11 cellular contexts compared by ENCODE assay signal in genomic region chr22:28909375-28909774, GRCh38. TPM values are rescaled to one million over a fixed set of nuclear protein-coding genes. Genes with fewer than 3 reads are reported as not detected.
DNase-seq lines count a peak whose midpoint lies in the region; ATAC-seq, FAIRE-seq and TF ChIP-seq lines count a peak whose summit lies in the region.
"Had no signal": no experiment of that assay in that cellular context is flagged by ENCODE, and none has a peak within 500 bp of the region (broad histone marks: within the 10 kb centered on the region; RNA-seq: fewer than 3 reads in every experiment).

No MANE protein-coding gene starts in this region.

- peak overlapping the region; percentile 43; the same call in 1 of the 3 replicates for H3K27ac ChIP-seq in K562 (ENCODE audit: extremely low read depth, low read depth, low read length)
- H3K27ac ChIP-seq: esophagus muscularis mucosa, SJSA1 had no signal

- no peaks in the 10 kb centered on the region for H3K9me1 ChIP-seq in K562 (ENCODE audit: control insufficient read depth, insufficient read depth, low read length)

- peaks cover 31% of the 10 kb centered on the region for H3K4me1 Mint-ChIP-seq in activated CD4-positive, alpha-beta T cell treated with anti-CD3 and anti-CD28 coated beads, Interleukin-2, amount 10 ng/mL, durations not matched to agents 7 days and 5 days

- peak; percentile 20; the same call in 1 of the 2 replicates for TF ChIP-seq EP300 in K562 (IDR thresholded peaks at IDR 0.05; ENCODE audit: low read length)

- peaks cover 3% of the 10 kb centered on the region in 2 experiments; a peak in 2 of 5 replicates for H3K4me1 ChIP-seq in K562 (replicated peaks in 1 of 2; ENCODE audit: control insufficient read depth in 2 of 2, insufficient read depth in 2 of 2, low read length in 2 of 2)

- peaks cover 53% of the 10 kb centered on the region for H3K27me3 Mint-ChIP-seq in activated CD4-positive, alpha-beta T cell treated with anti-CD3 and anti-CD28 coated beads, Interleukin-2, amount 10 ng/mL, durations not matched to agents 7 days and 5 days

- no peaks in the 10 kb centered on the region for H3K36me3 Mint-ChIP-seq in activated CD4-positive, alpha-beta T cell treated with anti-CD3 and anti-CD28 coated beads, Interleukin-2, amount 10 ng/mL, durations not matched to agents 7 days and 5 days (ENCODE audit: low read depth)

- H3K9me3 ChIP-seq in K562 (replicated peaks; ENCODE audit: control insufficient read depth, insufficient read depth, low read depth, low read length): no peaks in the 10 kb centered on the region
- H3K9me3 ChIP-seq: esophagus muscularis mucosa, SJSA1 had no signal

- in situ Hi-C loops in GM13977 (cut with MboI; ENCODE audit: low pct_unique_long_range_greater_than_20kb, low sequenced_read_pairs, unreplicated experiment): no loop called here
- in situ Hi-C loops in K562 (cut with MboI): no loop called here

- H3K27ac Mint-ChIP-seq in activated CD4-positive, alpha-beta T cell treated with anti-CD3 and anti-CD28 coated beads, Interleukin-2, amount 10 ng/mL, durations not matched to agents 7 days and 5 days: no peak overlapping the region

- no peaks in the 10 kb centered on the region for H3K36me3 ChIP-seq in K562 (ENCODE audit: control insufficient read depth, insufficient read depth, low read length)
- H3K36me3 ChIP-seq: esophagus muscularis mucosa, SJSA1 had no signal

- ATAC-seq in K562: peak; percentile 60
- no peak for ATAC-seq in HG03095 (IDR thresholded peaks at IDR 0.05; ENCODE audit: unreplicated experiment)
- ATAC-seq in HG03378 (IDR thresholded peaks at IDR 0.05; ENCODE audit: unreplicated experiment): no peak

- H3K9me3 Mint-ChIP-seq in activated CD4-positive, alpha-beta T cell treated with anti-CD3 and anti-CD28 coated beads, Interleukin-2, amount 10 ng/mL, durations not matched to agents 7 days and 5 days: no peaks in the 10 kb centered on the region

- 9% methylated on average over 3 of the region's 5 CpGs for WGBS in K562 (ENCODE audit: insufficient coverage, low coverage, missing lambda C conversion rate)

- no peak for TF ChIP-seq RAD21 in K562 (CRISPR knock-in tag; conservative IDR thresholded peaks at IDR 0.05 in 1 of 2, IDR thresholded peaks at IDR 0.05 in 1 of 2)

- no peak overlapping the region for H3K4me2 ChIP-seq in K562 (ENCODE audit: insufficient read depth, low read length)

- peak; percentile 73 for FAIRE-seq in K562 (lab: Jason Lieb, UNC)

- H2AFZ ChIP-seq in K562 (ENCODE audit: low read depth, low read length): no peak overlapping the region

- POLR2A ChIA-PET in activated CD4-positive, alpha-beta T cell treated with anti-CD3 and anti-CD28 coated beads, Interleukin-2, amount 10 ng/mL, durations not matched to agents 7 days and 5 days (lab: Charles Lee): interaction anchor here (0.6 kb wide), 1 partner anchor 119 kb away, joined by 4 read pairs; no protein-coding TSS in a partner anchor
- POLR2A ChIA-PET in K562 (lab: Yijun Ruan, JAX): interaction anchor here (0.6 to 2.4 kb wide), 5 partner anchors 11 to 1432 kb away, joined by 3 to 8 read pairs (median 3); partner anchors contain the start of gene KREMEN1

- TF ChIP-seq CTCF in GM13977 (IDR thresholded peaks at IDR 0.05; ENCODE audit: extremely low read depth, insufficient read depth, missing control alignments): no peak
- no peak for TF ChIP-seq CTCF in K562 (IDR thresholded peaks at IDR 0.05 in 2 of 3, conservative IDR thresholded peaks at IDR 0.05 in 1 of 3; ENCODE audit: insufficient read depth in 2 of 3, low read depth in 1 of 3, low read length in 3 of 3)

- TF ChIP-seq POLR2A in K562 (conservative IDR thresholded peaks at IDR 0.05): no peak

- no peak overlapping the region; a peak in 1 of 4 replicates for H3K9ac ChIP-seq in K562 (ENCODE audit: insufficient read depth in 1 of 2, low read depth in 2 of 2, low read length in 2 of 2)

- H4K20me1 ChIP-seq in K562 (replicated peaks; ENCODE audit: control insufficient read depth, insufficient read depth, low read length): peaks cover 8% of the 10 kb centered on the region; the same call in 1 of the 2 replicates

- no peak overlapping the region for H3K4me3 Mint-ChIP-seq in activated CD4-positive, alpha-beta T cell treated with anti-CD3 and anti-CD28 coated beads, Interleukin-2, amount 10 ng/mL, durations not matched to agents 7 days and 5 days

- DNase-seq in GM13977 (ENCODE audit: low spot score) (peak; percentile 42), K562 (ENCODE audit: extremely low read depth in 1 of 4, low spot score in 3 of 4) (peak; percentile 22 to 49 (median 25)), NCI-H82 treated with DMSO at 0.1 percent for 48 hours (lab: John Stamatoyannopoulos, UW; ENCODE audit: unreplicated experiment) (no peak), NCI-H1694 (lab: John Stamatoyannopoulos, UW) (no peak)
- DNase-seq in activated CD4-positive, alpha-beta T cell treated with anti-CD3 and anti-CD28 coated beads, Interleukin-2, amount 10 ng/mL, durations not matched to agents 7 days and 5 days: peak; percentile 17
- peak; percentile 45 to 80 (median 56) for DNase-seq in stimulated activated CD4-positive, alpha-beta T cell treated with anti-CD3 and anti-CD28 coated beads, TNF-alpha, amount 100 ng/mL, for 24 hours (ENCODE audit: low read depth in 3 of 3)
- DNase-seq: NCI-H2171 treated with DMSO at 0.1 percent for 48 hours had no signal

- CTCF ChIA-PET in activated CD4-positive, alpha-beta T cell treated with anti-CD3 and anti-CD28 coated beads, Interleukin-2, amount 10 ng/mL, durations not matched to agents 7 days and 5 days (lab: Charles Lee): interaction anchor here (0.6 kb wide), 1 partner anchor 205 kb away, joined by 3 read pairs; no protein-coding TSS in a partner anchor
- CTCF ChIA-PET in K562 (lab: Yijun Ruan, JAX; ENCODE audit: low intra/inter-chr PET ratio): no interaction called here

- intact Hi-C loops in K562 (cut with micrococcal nuclease): no loop called here

- BruUV-seq in K562 (replicated peaks; lab: Mats Ljungman, UMichigan): no TSS peak

- no peaks in the 10 kb centered on the region for H3K27me3 ChIP-seq in K562 (ENCODE audit: control insufficient read depth in 2 of 2, insufficient read depth in 2 of 2, low read length in 2 of 2)
- H3K27me3 ChIP-seq: esophagus muscularis mucosa, SJSA1 had no signal

- no peak overlapping the region for H3K4me3 ChIP-seq in K562
- H3K4me3 ChIP-seq: esophagus muscularis mucosa, SJSA1 had no signal

- peaks cover 16% of the 10 kb centered on the region for H3K79me2 ChIP-seq in K562 (ENCODE audit: control insufficient read depth, insufficient read depth, low read length)

TF ChIP-seq in K562, 482 proteins besides CTCF, POLR2A, EP300 and RAD21 (continues in another document):
- no peak for TF ChIP-seq KAT8 (IDR thresholded peaks at IDR 0.05; ENCODE audit: low read depth)
- no peak for TF ChIP-seq ZBTB2 (IDR thresholded peaks at IDR 0.05)
- no peak for TF ChIP-seq BRF1 (IDR thresholded peaks at IDR 0.05; ENCODE audit: borderline replicate concordance, extremely low read depth, insufficient read length)

RNA-seq across cellular contexts. Expression of gene ZNRF3, which starts 26.0 kb away (rescaled TPM):
- total RNA-seq in activated CD4-positive, alpha-beta T cell treated with anti-CD3 and anti-CD28 coated beads, Interleukin-2, amount 10 ng/mL, durations not matched to agents 7 days and 5 days: under 1 TPM; 0.58 to 0.72 TPM
- 2.4 and 5.4 TPM in 2 replicates for total RNA-seq in K562 (2011; cell fraction: chromatin; rRNA removed; ENCODE audit: low replicate concordance)
- 7.5 and 8.0 TPM in 2 replicates for total RNA-seq in K562 (2011; cell fraction: nucleolus; rRNA removed)
- 4.6 and 5.8 TPM in 2 replicates for total RNA-seq in K562 (2011; cell fraction: nucleoplasm; rRNA removed)
- 2.6 and 3.5 TPM in 2 replicates for total RNA-seq in K562 (2014; rRNA removed)
- 1.5 and 1.6 TPM in 2 replicates for total RNA-seq in K562 (2014; rRNA removed; fragmentation: Illumina TruSeq; extraction: Trizol)
- 2.0 and 2.3 TPM in 2 replicates for total RNA-seq in K562 (2015; rRNA removed; fragmentation: Illumina TruSeq; extraction: Trizol)
- total RNA-seq in K562 (2021): 5.9 and 6.1 TPM in 2 replicates
- polyA plus RNA-seq in K562 (2011; rRNA removed): 1.0 and 1.1 TPM in 2 replicates
- 1.3 and 3.8 TPM in 2 replicates for polyA plus RNA-seq in K562 (2011; cell fraction: cytosol; rRNA removed)
- polyA plus RNA-seq in K562 (2011; cell fraction: nucleus; rRNA removed): 1.4 and 3.9 TPM in 2 replicates
- 1.9 and 2.3 TPM in 2 replicates for polyA plus RNA-seq in K562 (2012)
- polyA plus RNA-seq in K562 (2014; fragmentation: Illumina TruSeq; extraction: Trizol): 1.7 and 2.4 TPM in 2 replicates
- under 1 TPM; 0.41 to 0.58 TPM for polyA plus RNA-seq in K562 (2014; fragmentation: Nextera tagmentation; extraction: Ambion mirVana)
- 2.9 and 4.2 TPM in 2 replicates for polyA plus RNA-seq in K562 (2014; rRNA removed)
- polyA minus RNA-seq in K562 (2011; rRNA and poly(A)+ RNA removed): 1.3 and 1.4 TPM in 2 replicates
- 2.4 and 3.9 TPM in 2 replicates for polyA minus RNA-seq in K562 (2011; cell fraction: cytosol; rRNA and poly(A)+ RNA removed)
- polyA minus RNA-seq in K562 (2011; cell fraction: nucleus; rRNA and poly(A)+ RNA removed): 1.6 and 2.0 TPM in 2 replicates

Comparison
In these comparisons a context has a peak if more than half of its experiments do, and no peak if none do; other contexts are left out.
1. DNase-seq: peak in GM13977 (single experiment), activated CD4-positive, alpha-beta T cell treated with anti-CD3 and anti-CD28 coated beads, Interleukin-2, amount 10 ng/mL, durations not matched to agents 7 days and 5 days (single experiment), K562 (4 of 4) and stimulated activated CD4-positive, alpha-beta T cell treated with anti-CD3 and anti-CD28 coated beads, TNF-alpha, amount 100 ng/mL, for 24 hours (3 of 3); none in NCI-H82 treated with DMSO at 0.1 percent for 48 hours (single experiment) and NCI-H1694 (single experiment).